Comparison of ENCODE assay signal across 7 cellular contexts in the genomic region with DNA sequence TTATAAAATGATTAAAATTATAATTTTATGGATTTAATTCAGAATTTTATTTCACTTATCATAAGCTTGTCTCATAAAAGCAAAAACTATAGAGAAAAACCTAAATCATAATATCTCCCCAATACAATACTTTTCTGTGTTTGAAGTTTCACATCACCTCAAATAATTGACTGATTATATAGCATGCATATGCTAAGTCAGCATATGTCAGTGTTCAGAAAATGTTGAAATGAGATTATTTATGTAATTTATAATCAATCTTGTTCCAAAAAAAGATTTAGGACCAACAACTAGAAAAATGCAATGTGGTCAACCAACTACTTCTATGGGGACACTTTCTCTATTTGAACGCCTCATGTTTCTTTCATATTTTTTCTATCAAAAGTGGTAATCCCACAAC.
"Had no signal": no experiment of that assay in that cellular context is flagged by ENCODE, and none has a peak within 500 bp of the region (broad histone marks: within the 10 kb centered on the region; RNA-seq: fewer than 3 reads in every experiment).

No MANE protein-coding gene starts in this region.

- H2AFZ ChIP-seq: GM23338 had no signal

- FAIRE-seq: H1, H54 had no signal

- H3K4me2 ChIP-seq: GM23338 had no signal

- ATAC-seq: GM23338 had no signal

- DNase-seq: H9, HCEC 1CT, KG1 had no signal

- H3K27ac ChIP-seq: HL-60 had no signal

- H3K4me3 ChIP-seq: GM23338 had no signal
